ENCODE assay signal across 8 cellular contexts in the genomic region with DNA sequence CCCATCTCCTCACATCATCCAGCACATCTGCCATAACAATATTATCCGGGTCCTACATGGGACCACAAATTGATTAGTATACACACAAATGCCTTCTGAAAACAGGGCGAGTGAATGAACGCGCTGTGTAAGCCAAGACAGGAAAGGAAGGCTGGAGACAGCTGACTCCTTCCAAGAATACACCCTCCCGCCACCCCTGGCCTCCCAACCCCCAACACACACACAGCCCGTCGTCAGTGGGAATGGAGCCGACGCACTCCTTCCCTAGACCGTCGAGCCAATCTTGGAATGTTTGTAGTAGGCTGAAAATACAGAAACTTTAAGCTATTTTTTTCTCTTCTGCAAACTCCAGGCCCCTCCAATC. TPM values are rescaled to one million over a fixed set of nuclear protein-coding genes. Genes with fewer than 3 reads are reported as not detected.
DNase-seq lines count a peak whose midpoint lies in the region; ATAC-seq and TF ChIP-seq lines count a peak whose summit lies in the region.

No MANE protein-coding gene starts in this region.

- DNase-seq in CD8-positive, alpha-beta memory T cell: no peak
- DNase-seq in GM23338 (ENCODE audit: low spot score): no peak
- DNase-seq in RWPE2 (ENCODE audit: low spot score): no peak
- DNase-seq in foreskin keratinocyte: peak in 1 of 2 donors; percentile 3
- DNase-seq in sciatic nerve (ENCODE audit: low spot score): no peak
- DNase-seq in GOT3 (lab: John Stamatoyannopoulos, UW): no peak
- DNase-seq in AG20443 (ENCODE audit: low spot score): no peak
- DNase-seq in NCI-H82 treated with DMSO at 0.1 percent for 48 hours (lab: John Stamatoyannopoulos, UW; ENCODE audit: unreplicated experiment): no peak

- H4K20me1 ChIP-seq in GM23338 (replicated peaks; ENCODE audit: insufficient read depth): no peaks in the 10 kb centered on the region

- H3K36me3 Mint-ChIP-seq in CD8-positive, alpha-beta memory T cell: peaks cover 0 to 9% (median 0%) of the 10 kb centered on the region in 3 donors
- H3K36me3 Mint-ChIP-seq in GM23338 (ENCODE audit: low read depth): no peaks in the 10 kb centered on the region

- peak overlapping the region; percentile 82 for H3K4me2 ChIP-seq in GM23338

- no peaks in the 10 kb centered on the region for H3K27me3 ChIP-seq in CD8-positive, alpha-beta memory T cell (ENCODE audit: insufficient read depth, low read length, poor library complexity, severe bottlenecking)
- H3K27me3 ChIP-seq in GM23338 (ENCODE audit: insufficient read depth) (no peaks in the 10 kb centered on the region), RWPE2 (ENCODE audit: insufficient read depth, poor library complexity, severe bottlenecking) (no peaks in the 10 kb centered on the region), foreskin keratinocyte (no peaks in the 10 kb centered on the region)

- H3K36me3 ChIP-seq in CD8-positive, alpha-beta memory T cell (ENCODE audit: insufficient read depth, low read length): no peaks in the 10 kb centered on the region
- H3K36me3 ChIP-seq in GM23338 (ENCODE audit: insufficient read depth): no peaks in the 10 kb centered on the region
- no peaks in the 10 kb centered on the region for H3K36me3 ChIP-seq in RWPE2 (ENCODE audit: low read depth)

- H2AFZ ChIP-seq in GM23338: 0 out of 2 replicates have a peak overlapping the region, but pooled peaks have one; percentile 84

- ATAC-seq in GM23338 (peak; percentile 33), RWPE2 (ENCODE audit: low read depth) (peak; percentile 54), foreskin keratinocyte (peak; percentile 57), sciatic nerve (peak; percentile 78)

- peaks cover 4% of the 10 kb centered on the region for H3K4me1 ChIP-seq in CD8-positive, alpha-beta memory T cell (ENCODE audit: insufficient read depth, low read length)
- H3K4me1 ChIP-seq in GM23338 (ENCODE audit: insufficient read depth) (0 out of 2 replicates have a peak, but pooled peaks cover 4% of the 10 kb centered on the region), RWPE2 (ENCODE audit: insufficient read depth, poor library complexity, severe bottlenecking) (no peaks in the 10 kb centered on the region), foreskin keratinocyte (no peaks in the 10 kb centered on the region)

- H3K9me3 ChIP-seq in CD8-positive, alpha-beta memory T cell (ENCODE audit: low read length): no peaks in the 10 kb centered on the region
- H3K9me3 ChIP-seq in RWPE2 (ENCODE audit: severe bottlenecking): no peaks in the 10 kb centered on the region

- H3K9me3 Mint-ChIP-seq in CD8-positive, alpha-beta memory T cell: peaks cover 0 to 2% (median 0%) of the 10 kb centered on the region in 5 donors
- no peaks in the 10 kb centered on the region for H3K9me3 Mint-ChIP-seq in GM23338

- H3K27me3 Mint-ChIP-seq in CD8-positive, alpha-beta memory T cell: no peaks in the 10 kb centered on the region
- H3K27me3 Mint-ChIP-seq in GM23338 (ENCODE audit: insufficient read depth, low read depth, poor library complexity): peaks cover 5% of the 10 kb centered on the region

- TF ChIP-seq CTCF in GM23338 (conservative IDR thresholded peaks at IDR 0.05; ENCODE audit: low read depth in 2 of 2): no peak
- no peak for TF ChIP-seq CTCF in RWPE2 (IDR thresholded peaks at IDR 0.05; ENCODE audit: poor library complexity, severe bottlenecking)
- no peak for TF ChIP-seq CTCF in foreskin keratinocyte (conservative IDR thresholded peaks at IDR 0.05)

- peak overlapping the region; percentile 80 for H3K4me3 ChIP-seq in CD8-positive, alpha-beta memory T cell (ENCODE audit: low read length)
- H3K4me3 ChIP-seq in GM23338 (peak overlapping the region; percentile 58), RWPE2 (ENCODE audit: severe bottlenecking) (peak overlapping the region; percentile 37)

- H3F3A ChIP-seq in GM23338 (replicated peaks; ENCODE audit: low read depth): no peaks in the 10 kb centered on the region

- H3K27ac Mint-ChIP-seq in CD8-positive, alpha-beta memory T cell: peak overlapping the region; percentile 87 to 97 (median 95)
- no peak overlapping the region for H3K27ac Mint-ChIP-seq in GM23338

- H3K9me2 ChIP-seq in GM23338 (ENCODE audit: insufficient read depth): no peaks in the 10 kb centered on the region

- POLR2A ChIA-PET in CD8-positive, alpha-beta memory T cell (lab: Charles Lee): interaction anchor here (0.9 to 1.8 kb wide), 3 partner anchors 37 to 1767 kb away, joined by 3 to 20 read pairs (median 3); a partner anchor contains a TSS

- CTCF ChIA-PET in CD8-positive, alpha-beta memory T cell (lab: Charles Lee): interaction anchor here (0.8 to 1.1 kb wide), 2 partner anchors 37 to 266 kb away, joined by 4 to 8 read pairs; a partner anchor contains a TSS

- peaks cover 17 to 24% (median 19%) of the 10 kb centered on the region in 3 donors for H3K4me1 Mint-ChIP-seq in CD8-positive, alpha-beta memory T cell
- peaks cover 3% of the 10 kb centered on the region; the same call in 1 of the 3 replicates for H3K4me1 Mint-ChIP-seq in GM23338

- intact Hi-C loops in sciatic nerve (cut with DNase I): no loop called here

- H3K4me3 Mint-ChIP-seq in CD8-positive, alpha-beta memory T cell: peak overlapping the region; percentile 93 to 98 (median 96)
- peak overlapping the region; percentile 91 for H3K4me3 Mint-ChIP-seq in GM23338

- no peaks in the 10 kb centered on the region; the same call in 1 of the 2 replicates for H3K79me2 ChIP-seq in GM23338 (replicated peaks; ENCODE audit: insufficient read depth)

- peak overlapping the region; percentile 51 for H3K27ac ChIP-seq in CD8-positive, alpha-beta memory T cell (ENCODE audit: low read depth, low read length)
- H3K27ac ChIP-seq in GM23338 (ENCODE audit: low read depth) (no peak overlapping the region), RWPE2 (ENCODE audit: poor library complexity, severe bottlenecking) (no peak overlapping the region), foreskin keratinocyte (no peak overlapping the region)

TF ChIP-seq in GM23338, 12 proteins besides CTCF, POLR2A, EP300 and RAD21 (continues in another document):
- TF ChIP-seq, protein P1, sequence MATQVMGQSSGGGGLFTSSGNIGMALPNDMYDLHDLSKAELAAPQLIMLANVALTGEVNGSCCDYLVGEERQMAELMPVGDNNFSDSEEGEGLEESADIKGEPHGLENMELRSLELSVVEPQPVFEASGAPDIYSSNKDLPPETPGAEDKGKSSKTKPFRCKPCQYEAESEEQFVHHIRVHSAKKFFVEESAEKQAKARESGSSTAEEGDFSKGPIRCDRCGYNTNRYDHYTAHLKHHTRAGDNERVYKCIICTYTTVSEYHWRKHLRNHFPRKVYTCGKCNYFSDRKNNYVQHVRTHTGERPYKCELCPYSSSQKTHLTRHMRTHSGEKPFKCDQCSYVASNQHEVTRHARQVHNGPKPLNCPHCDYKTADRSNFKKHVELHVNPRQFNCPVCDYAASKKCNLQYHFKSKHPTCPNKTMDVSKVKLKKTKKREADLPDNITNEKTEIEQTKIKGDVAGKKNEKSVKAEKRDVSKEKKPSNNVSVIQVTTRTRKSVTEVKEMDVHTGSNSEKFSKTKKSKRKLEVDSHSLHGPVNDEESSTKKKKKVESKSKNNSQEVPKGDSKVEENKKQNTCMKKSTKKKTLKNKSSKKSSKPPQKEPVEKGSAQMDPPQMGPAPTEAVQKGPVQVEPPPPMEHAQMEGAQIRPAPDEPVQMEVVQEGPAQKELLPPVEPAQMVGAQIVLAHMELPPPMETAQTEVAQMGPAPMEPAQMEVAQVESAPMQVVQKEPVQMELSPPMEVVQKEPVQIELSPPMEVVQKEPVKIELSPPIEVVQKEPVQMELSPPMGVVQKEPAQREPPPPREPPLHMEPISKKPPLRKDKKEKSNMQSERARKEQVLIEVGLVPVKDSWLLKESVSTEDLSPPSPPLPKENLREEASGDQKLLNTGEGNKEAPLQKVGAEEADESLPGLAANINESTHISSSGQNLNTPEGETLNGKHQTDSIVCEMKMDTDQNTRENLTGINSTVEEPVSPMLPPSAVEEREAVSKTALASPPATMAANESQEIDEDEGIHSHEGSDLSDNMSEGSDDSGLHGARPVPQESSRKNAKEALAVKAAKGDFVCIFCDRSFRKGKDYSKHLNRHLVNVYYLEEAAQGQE (IDR thresholded peaks at IDR 0.05; ENCODE audit: unreplicated experiment): no peak
- TF ChIP-seq NANOG (IDR thresholded peaks at IDR 0.05; ENCODE audit: borderline replicate concordance) (no peak), POLR2AphosphoS5 (IDR thresholded peaks at IDR 0.05; ENCODE audit: low read depth) (no peak)
- TF ChIP-seq, protein P2, sequence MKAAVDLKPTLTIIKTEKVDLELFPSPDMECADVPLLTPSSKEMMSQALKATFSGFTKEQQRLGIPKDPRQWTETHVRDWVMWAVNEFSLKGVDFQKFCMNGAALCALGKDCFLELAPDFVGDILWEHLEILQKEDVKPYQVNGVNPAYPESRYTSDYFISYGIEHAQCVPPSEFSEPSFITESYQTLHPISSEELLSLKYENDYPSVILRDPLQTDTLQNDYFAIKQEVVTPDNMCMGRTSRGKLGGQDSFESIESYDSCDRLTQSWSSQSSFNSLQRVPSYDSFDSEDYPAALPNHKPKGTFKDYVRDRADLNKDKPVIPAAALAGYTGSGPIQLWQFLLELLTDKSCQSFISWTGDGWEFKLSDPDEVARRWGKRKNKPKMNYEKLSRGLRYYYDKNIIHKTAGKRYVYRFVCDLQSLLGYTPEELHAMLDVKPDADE (IDR thresholded peaks at IDR 0.05): no peak

RNA-seq across cellular contexts. Expression of a gene that starts 0.3 kb away (rescaled TPM):
- 10 to 100 TPM; 15.4 to 16.7 TPM for total RNA-seq in CD8-positive, alpha-beta memory T cell
- 27.2 TPM for polyA plus RNA-seq in CD8-positive, alpha-beta memory T cell
- total RNA-seq in GM23338 (2014; rRNA removed; shearing (Covaris generic)): 15.0 and 15.8 TPM in 2 replicates
- polyA plus RNA-seq in GM23338 (2016; fragmentation: Nextera tagmentation; extraction: Ambion mirVana) (14.0 and 14.2 TPM in 2 replicates), foreskin keratinocyte (7.6 and 10.0 TPM in 2 replicates)
- total RNA-seq in foreskin keratinocyte (7.7 and 9.8 TPM in 2 replicates), sciatic nerve (37.0 TPM)

RNA-seq across cellular contexts. Expression of a gene that starts 38.0 kb away (rescaled TPM):
- 1 to 10 TPM in 1 of 2 experiments, under 1 TPM in 1; 0.89 to 1.6 TPM for total RNA-seq in CD8-positive, alpha-beta memory T cell
- 0.14 TPM for polyA plus RNA-seq in CD8-positive, alpha-beta memory T cell
- total RNA-seq in GM23338 (2014; rRNA removed; shearing (Covaris generic)): 4.7 and 5.5 TPM in 2 replicates
- polyA plus RNA-seq in GM23338 (2016; fragmentation: Nextera tagmentation; extraction: Ambion mirVana) (2.8 and 3.5 TPM in 2 replicates), foreskin keratinocyte (0.20 and 0.25 TPM in 2 replicates)
- total RNA-seq in foreskin keratinocyte (0.67 and 0.85 TPM in 2 replicates), sciatic nerve (3.6 TPM)
